In the genomic region with DNA sequence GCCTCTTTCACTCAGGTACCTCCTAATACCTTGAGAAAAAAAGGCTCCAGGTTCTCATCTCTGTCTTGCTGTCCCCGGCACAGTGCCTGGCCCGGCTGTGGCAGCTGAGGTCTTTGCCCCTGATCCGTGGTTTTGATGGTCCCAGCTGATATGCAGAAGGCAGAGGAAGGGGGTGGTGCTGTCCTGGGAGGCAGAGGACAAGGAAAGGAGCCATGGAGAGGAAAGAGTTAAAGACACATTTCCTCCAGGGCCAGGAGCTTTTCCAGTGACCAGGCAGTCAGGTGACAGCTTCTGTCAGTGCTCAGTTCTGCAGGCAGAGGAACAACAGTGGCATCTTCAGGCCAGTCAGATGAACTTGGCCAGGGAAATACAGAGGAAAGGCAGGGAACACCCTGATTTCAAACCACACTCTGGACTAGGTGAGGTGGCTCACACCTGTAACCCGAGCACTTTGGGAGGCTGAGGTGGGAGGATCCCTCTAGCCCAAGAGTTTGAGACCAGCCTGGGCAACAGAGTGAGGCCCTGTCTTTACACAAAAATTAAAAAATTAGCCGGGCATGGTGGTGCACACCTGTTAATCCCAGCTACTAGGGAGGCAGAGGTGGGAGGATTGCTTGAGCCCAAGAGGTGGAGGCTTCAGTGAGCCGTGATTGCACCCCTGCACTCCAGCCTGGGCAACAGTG, we compare ENCODE assay signal across 8 cellular contexts. TPM values are rescaled to one million over a fixed set of nuclear protein-coding genes. Genes with fewer than 3 reads are reported as not detected.
A peak's percentile ranks its signal among the peaks of the same experiment; 100 is the strongest.
DNase-seq lines count a peak whose midpoint lies in the region; ATAC-seq and TF ChIP-seq lines count a peak whose summit lies in the region.

No MANE protein-coding gene starts in this region.

- H3K27ac ChIP-seq in cardiac muscle cell, result no peak overlapping the region

- H3K4me1 ChIP-seq in cardiac muscle cell (ENCODE audit: low read depth), result no peaks in the 10 kb centered on the region

- TF ChIP-seq CTCF in cardiac muscle cell (IDR thresholded peaks at IDR 0.05; ENCODE audit: low read depth, low read length) (peak; percentile 55), astrocyte of the spinal cord (IDR thresholded peaks at IDR 0.05; ENCODE audit: low read depth, low read length) (peak; percentile 64), omental fat pad (IDR thresholded peaks at IDR 0.05) (no peak)

- H3K27me3 ChIP-seq in cardiac muscle cell, result no peaks in the 10 kb centered on the region

- H3K4me3 ChIP-seq in cardiac muscle cell, result no peak overlapping the region
- no peak overlapping the region for H3K4me3 ChIP-seq in astrocyte of the spinal cord (ENCODE audit: low read depth, low read length)

- no peak for ATAC-seq in Right ventricle myocardium inferior
- no peak for ATAC-seq in GM19463 (IDR thresholded peaks at IDR 0.05; ENCODE audit: unreplicated experiment)
- no peak for ATAC-seq in HG03342 (IDR thresholded peaks at IDR 0.05; ENCODE audit: unreplicated experiment)
- ATAC-seq in omental fat pad (ENCODE audit: low FRiP score), result no peak

- no peaks in the 10 kb centered on the region for H3K9me3 ChIP-seq in cardiac muscle cell (ENCODE audit: low read depth)

- no peaks in the 10 kb centered on the region for H3K36me3 ChIP-seq in cardiac muscle cell

- intact Hi-C loops in Right ventricle myocardium inferior (cut with DNase I), result loop anchor here (2.0 to 5.0 kb wide), 3 partner anchors 123 to 462 kb away; a partner anchor contains a TSS

- peak; percentile 61 to 65 for DNase-seq in cardiac muscle cell (ENCODE audit: low read depth in 1 of 2, low spot score in 1 of 2)
- DNase-seq in Right ventricle myocardium inferior (ENCODE audit: missing footprints), result no peak
- DNase-seq in NCI-H2227 (lab: John Stamatoyannopoulos, UW; ENCODE audit: unreplicated experiment), result peak; percentile 72
- DNase-seq in astrocyte of the spinal cord (ENCODE audit: low read depth, low spot score), result peak; percentile 51
- DNase-seq in lung microvascular endothelial cell (ENCODE audit: low read depth in 2 of 2), result peak; percentile 63 to 83
- DNase-seq in omental fat pad (ENCODE audit: low spot score), result no peak

- in situ Hi-C loops in astrocyte of the spinal cord (cut with HindIII; ENCODE audit: low sequenced_read_pairs), result no loop called here

RNA-seq across cellular contexts. Expression of a gene that starts 3.3 kb away (rescaled TPM):
- total RNA-seq in cardiac muscle cell, result 22.1 and 37.9 TPM in 2 replicates
- 42.4 and 61.2 TPM in 2 replicates for polyA plus RNA-seq in cardiac muscle cell
- total RNA-seq in Right ventricle myocardium inferior, result 49.3 TPM
- 9.2 and 16.1 TPM in 2 replicates for total RNA-seq in lung microvascular endothelial cell
- total RNA-seq in omental fat pad, result 10 to 100 TPM; 17.0 to 40.5 (median 23.7) TPM

RNA-seq across cellular contexts. Expression of a gene that starts 24.7 kb away (rescaled TPM):
- total RNA-seq in cardiac muscle cell, result 0.12 and 0.18 TPM in 2 replicates
- polyA plus RNA-seq in cardiac muscle cell, result 0.20 and 0.27 TPM in 2 replicates
- 0.73 TPM for total RNA-seq in Right ventricle myocardium inferior
- total RNA-seq in lung microvascular endothelial cell, result not detected in 2 replicates
- 1 to 10 TPM; 1.9 to 3.9 (median 3.6) TPM for total RNA-seq in omental fat pad

Comparison
In these comparisons a context has a peak if more than half of its experiments do, and no peak if none do; other contexts are left out.
1. DNase-seq: peak in cardiac muscle cell (2 of 2), NCI-H2227 (single experiment), astrocyte of the spinal cord (single experiment) and lung microvascular endothelial cell (2 of 2); none in Right ventricle myocardium inferior (single experiment) and omental fat pad (single experiment).
2. CTCF ChIP-seq: peak in cardiac muscle cell (single experiment) and astrocyte of the spinal cord (single experiment); none in omental fat pad (0 of 3).